In genomic region chr1:201506573-201507567, GRCh38 we compare ENCODE assay signal across 1 cellular context.
A peak's percentile ranks its signal among the peaks of the same experiment; 100 is the strongest.
TF ChIP-seq lines count a peak whose summit lies in the region.

Gene CSRP1 (minus strand): TSS chr1:201507123. CDS start chr1:201496303, 10,820 bp downstream.

TF ChIP-seq in A549, 52 proteins besides CTCF, POLR2A, EP300 and RAD21 (continued from another document):
- TF ChIP-seq ZSCAN20 (CRISPR knock-in tag; IDR thresholded peaks at IDR 0.05) (no peak), POLR2AphosphoS2 (conservative IDR thresholded peaks at IDR 0.05; ENCODE audit: low read length) (no peak), BHLHE40 (IDR thresholded peaks at IDR 0.05; ENCODE audit: low read depth, low read length) (no peak), HEYL (CRISPR knock-in tag; IDR thresholded peaks at IDR 0.05) (no peak), MAZ (IDR thresholded peaks at IDR 0.05; ENCODE audit: borderline replicate concordance, low read depth, low read length) (no peak), ATOH8 (CRISPR knock-in tag; IDR thresholded peaks at IDR 0.05; ENCODE audit: low read depth) (no peak), KDM5A (IDR thresholded peaks at IDR 0.05) (no peak), EHF (CRISPR knock-in tag; IDR thresholded peaks at IDR 0.05) (no peak), GATA3 (IDR thresholded peaks at IDR 0.05; ENCODE audit: borderline replicate concordance) (no peak), ESRRA (IDR thresholded peaks at IDR 0.05; ENCODE audit: borderline replicate concordance, low read length) (no peak), SREBF2 (IDR thresholded peaks at IDR 0.05) (no peak), KDM1A (IDR thresholded peaks at IDR 0.05; ENCODE audit: low read depth) (no peak), BCL3 (IDR thresholded peaks at IDR 0.05) (peak; percentile 89; the same call in 2 of the 3 replicates), ZC3H11A (IDR thresholded peaks at IDR 0.05) (no peak), HOXB5 (CRISPR knock-in tag; IDR thresholded peaks at IDR 0.05) (no peak), REST (IDR thresholded peaks at IDR 0.05) (no peak), NR3C1 (IDR thresholded peaks at IDR 0.05) (no peak), FOSB (CRISPR knock-in tag; IDR thresholded peaks at IDR 0.05) (no peak), TP53 (CRISPR knock-in tag; IDR thresholded peaks at IDR 0.05) (0 out of 2 replicates have a peak, but pooled peaks have one; percentile 68), CHD4 (IDR thresholded peaks at IDR 0.05; ENCODE audit: borderline replicate concordance) (no peak), NPAS2 (CRISPR knock-in tag; IDR thresholded peaks at IDR 0.05; ENCODE audit: borderline replicate concordance) (no peak), PHF8 (IDR thresholded peaks at IDR 0.05; ENCODE audit: borderline replicate concordance, low read depth) (peak; percentile 65), RNF2 (IDR thresholded peaks at IDR 0.05; ENCODE audit: borderline replicate concordance, low read depth) (no peak), E2F6 (IDR thresholded peaks at IDR 0.05; ENCODE audit: borderline replicate concordance, low read depth) (peak; percentile 85), MAX (IDR thresholded peaks at IDR 0.05) (peak; percentile 90), CBX8 (IDR thresholded peaks at IDR 0.05) (no peak), CBX2 (IDR thresholded peaks at IDR 0.05; ENCODE audit: borderline replicate concordance, low read depth) (no peak), RCOR1 (IDR thresholded peaks at IDR 0.05; ENCODE audit: low read depth, low read length) (no peak), ELK1 (IDR thresholded peaks at IDR 0.05; ENCODE audit: low read depth, low read length) (no peak), JUNB (IDR thresholded peaks at IDR 0.05) (no peak), MYC (IDR thresholded peaks at IDR 0.05; ENCODE audit: borderline replicate concordance, low read length) (no peak), FOXS1 (CRISPR knock-in tag; IDR thresholded peaks at IDR 0.05) (no peak), MAFK (IDR thresholded peaks at IDR 0.05; ENCODE audit: partially characterized antibody) (no peak), RFX5 (IDR thresholded peaks at IDR 0.05) (no peak), HDAC2 (IDR thresholded peaks at IDR 0.05) (no peak), HES2 (IDR thresholded peaks at IDR 0.05) (no peak)
